In the genomic region with DNA sequence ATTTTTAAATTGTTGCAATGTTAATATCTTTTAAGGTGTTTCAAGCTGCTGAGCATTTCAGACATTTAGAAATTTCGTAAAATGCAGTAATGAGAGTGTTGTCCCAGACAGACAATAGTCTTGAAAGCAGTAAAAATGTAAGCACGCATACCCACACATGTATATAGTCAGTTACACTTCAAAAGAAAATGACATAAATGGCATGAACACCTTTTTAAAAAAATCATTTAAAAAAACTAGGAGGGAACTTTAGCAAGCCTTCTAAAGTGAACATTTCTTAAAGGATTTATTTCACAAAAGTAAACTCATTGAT, we compare ENCODE assay signal across 9 cellular contexts. TPM values are rescaled to one million over a fixed set of nuclear protein-coding genes. Genes with fewer than 3 reads are reported as not detected.
"Had no signal": no experiment of that assay in that cellular context is flagged by ENCODE, and none has a peak within 500 bp of the region (broad histone marks: within the 10 kb centered on the region; RNA-seq: fewer than 3 reads in every experiment).

No MANE protein-coding gene starts in this region.

- H3K9me3 ChIP-seq: HAP-1 had no signal

- ATAC-seq: HCT116 had no signal

- H3K4me2 ChIP-seq: KMS-11 had no signal

- H3K4me3 ChIP-seq: GM23248, HAP-1 had no signal

- H3K9ac ChIP-seq: GM23248, KMS-11 had no signal

- H3K36me3 ChIP-seq: HAP-1 had no signal

- DNase-seq: GM23248, GOT3, H7, HFFc6, Karpas-422 had no signal

- H3K27ac ChIP-seq: GM23248, KMS-11 had no signal

- H2AFZ ChIP-seq: GM23248 had no signal

- H3K4me1 ChIP-seq: HAP-1 had no signal

RNA-seq across cellular contexts. Expression of gene CPED1, which starts 51.0 kb away (rescaled TPM):
- total RNA-seq: H7, HT-29 had no signal
